15 cellular contexts compared by ENCODE assay signal in genomic region chr17:12122091-12122490, GRCh38.
DNase-seq lines count a peak whose midpoint lies in the region; ATAC-seq and TF ChIP-seq lines count a peak whose summit lies in the region.
"Had no signal": no experiment of that assay in that cellular context is flagged by ENCODE, and none has a peak within 500 bp of the region (broad histone marks: within the 10 kb centered on the region; RNA-seq: fewer than 3 reads in every experiment).

No MANE protein-coding gene starts in this region.

- in situ Hi-C loops in G401 (cut with HindIII; ENCODE audit: low sequenced_read_pairs), result no loop called here

- H3K27me3 ChIP-seq in HUES48 (ENCODE audit: control insufficient read depth, insufficient read depth, low read length), result no peaks in the 10 kb centered on the region
- no peaks in the 10 kb centered on the region for H3K27me3 ChIP-seq in endodermal cell (ENCODE audit: control insufficient read depth, insufficient read depth, low read length, poor library complexity, severe bottlenecking)
- no peaks in the 10 kb centered on the region for H3K27me3 ChIP-seq in neural progenitor cell

- no peak overlapping the region for H3K9ac ChIP-seq in HUES48 (ENCODE audit: low read depth, low read length)
- H3K9ac ChIP-seq in endodermal cell (ENCODE audit: extremely low read depth, low read length, poor library complexity, severe bottlenecking), result no peak overlapping the region
- no peak overlapping the region for H3K9ac ChIP-seq in neural progenitor cell

- H3K36me3 ChIP-seq in HUES48 (ENCODE audit: control insufficient read depth, insufficient read depth, low read length) (peaks cover 34% of the 10 kb centered on the region), endodermal cell (ENCODE audit: control insufficient read depth, insufficient read depth, low read length) (peaks cover 50% of the 10 kb centered on the region), neural progenitor cell (peaks cover 13% of the 10 kb centered on the region)

- no peak overlapping the region for H3K27ac Mint-ChIP-seq in endodermal cell
- H3K27ac Mint-ChIP-seq in neural progenitor cell, result no peak overlapping the region

- H3K4me1 ChIP-seq in HUES48 (ENCODE audit: control insufficient read depth, insufficient read depth, low read length) (peaks cover 28% of the 10 kb centered on the region), endodermal cell (ENCODE audit: control insufficient read depth, insufficient read depth, low read length) (no peaks in the 10 kb centered on the region), neural progenitor cell (no peaks in the 10 kb centered on the region)

- no peaks in the 10 kb centered on the region for H3F3A ChIP-seq in neural progenitor cell (ENCODE audit: low read depth)

- TF ChIP-seq CTCF in endodermal cell (conservative IDR thresholded peaks at IDR 0.05), result no peak
- no peak for TF ChIP-seq CTCF in neural progenitor cell (IDR thresholded peaks at IDR 0.05)

- H3K4me1 Mint-ChIP-seq in endodermal cell (peaks cover 23% of the 10 kb centered on the region), neural progenitor cell (no peaks in the 10 kb centered on the region)

- no peaks in the 10 kb centered on the region for H3K27me3 Mint-ChIP-seq in endodermal cell (ENCODE audit: insufficient read depth)
- H3K27me3 Mint-ChIP-seq in neural progenitor cell (ENCODE audit: insufficient read depth, low read depth), result peaks cover 2% of the 10 kb centered on the region

- H3K4me3 ChIP-seq in HUES48 (ENCODE audit: low read depth, low read length) (peak overlapping the region; percentile 44), endodermal cell (ENCODE audit: low read length) (peak overlapping the region; percentile 61), neural progenitor cell (no peak overlapping the region)

- DNase-seq in AG20443 (ENCODE audit: low spot score) (peak; percentile 12), endodermal cell (no peak), neural progenitor cell (ENCODE audit: low spot score) (no peak), G401 (ENCODE audit: low spot score) (no peak), T1000 (lab: John Stamatoyannopoulos, UW) (no peak)
- no peak for DNase-seq in stimulated activated naive CD8-positive, alpha-beta T cell treated with anti-CD3 and anti-CD28 coated beads, Interleukin-15, Interleukin-2, amounts not matched to agents 100 U/mL and 50 U/mL, for 24 hours
- DNase-seq: AML-193, DMS79 treated with DMSO at 0.1 percent for 48 hours, KBM-7, NCI-H1694 treated with DMSO at 0.1 percent for 48 hours, NCI-H748 treated with DMSO at 0.1 percent for 48 hours, Right ventricle myocardium superior had no signal

- WGBS in endodermal cell (ENCODE audit: insufficient coverage in 1 of 2, insufficient read length in 1 of 2), 2 experiments, result 35 to 69% methylated on average over 2 to 6 of the region's 6 CpGs

- H3K4me2 ChIP-seq in neural progenitor cell, result peak overlapping the region; percentile 2

- H3K9me3 Mint-ChIP-seq in endodermal cell (peaks cover 10% of the 10 kb centered on the region), neural progenitor cell (peaks cover 6% of the 10 kb centered on the region)

- ATAC-seq in stimulated activated naive CD8-positive, alpha-beta T cell treated with anti-CD3 and anti-CD28 coated beads, Interleukin-15, Interleukin-2, amounts not matched to agents 100 U/mL and 50 U/mL, for 24 hours, result no peak
- ATAC-seq: HepG2 had no signal

- peaks cover 58% of the 10 kb centered on the region for H3K36me3 Mint-ChIP-seq in endodermal cell (ENCODE audit: low read depth)
- H3K36me3 Mint-ChIP-seq in neural progenitor cell, result peaks cover 53% of the 10 kb centered on the region

- H3K27ac ChIP-seq in HUES48 (ENCODE audit: low read depth, low read length), result no peak overlapping the region
- H3K27ac ChIP-seq in endodermal cell (ENCODE audit: low read depth, low read length), result no peak overlapping the region
- no peak overlapping the region for H3K27ac ChIP-seq in neural progenitor cell
- H3K27ac ChIP-seq: C4-2B had no signal

- no peaks in the 10 kb centered on the region for H4K20me1 ChIP-seq in neural progenitor cell (ENCODE audit: low read depth)

- no peak overlapping the region for H2AFZ ChIP-seq in neural progenitor cell (replicated peaks)

- no peaks in the 10 kb centered on the region for H3K9me3 ChIP-seq in HUES48 (ENCODE audit: control insufficient read depth, insufficient read depth, low read length)
- peaks cover 21% of the 10 kb centered on the region for H3K9me3 ChIP-seq in endodermal cell (ENCODE audit: control insufficient read depth, low read length)
- H3K9me3 ChIP-seq in neural progenitor cell (ENCODE audit: low read depth), result no peaks in the 10 kb centered on the region

- no peaks in the 10 kb centered on the region for H3K79me2 ChIP-seq in neural progenitor cell (ENCODE audit: low read depth)

- H3K4me3 Mint-ChIP-seq in endodermal cell, result peak overlapping the region; percentile 19
- no peak overlapping the region for H3K4me3 Mint-ChIP-seq in neural progenitor cell
